9 cellular contexts compared by ENCODE assay signal in the genomic region with DNA sequence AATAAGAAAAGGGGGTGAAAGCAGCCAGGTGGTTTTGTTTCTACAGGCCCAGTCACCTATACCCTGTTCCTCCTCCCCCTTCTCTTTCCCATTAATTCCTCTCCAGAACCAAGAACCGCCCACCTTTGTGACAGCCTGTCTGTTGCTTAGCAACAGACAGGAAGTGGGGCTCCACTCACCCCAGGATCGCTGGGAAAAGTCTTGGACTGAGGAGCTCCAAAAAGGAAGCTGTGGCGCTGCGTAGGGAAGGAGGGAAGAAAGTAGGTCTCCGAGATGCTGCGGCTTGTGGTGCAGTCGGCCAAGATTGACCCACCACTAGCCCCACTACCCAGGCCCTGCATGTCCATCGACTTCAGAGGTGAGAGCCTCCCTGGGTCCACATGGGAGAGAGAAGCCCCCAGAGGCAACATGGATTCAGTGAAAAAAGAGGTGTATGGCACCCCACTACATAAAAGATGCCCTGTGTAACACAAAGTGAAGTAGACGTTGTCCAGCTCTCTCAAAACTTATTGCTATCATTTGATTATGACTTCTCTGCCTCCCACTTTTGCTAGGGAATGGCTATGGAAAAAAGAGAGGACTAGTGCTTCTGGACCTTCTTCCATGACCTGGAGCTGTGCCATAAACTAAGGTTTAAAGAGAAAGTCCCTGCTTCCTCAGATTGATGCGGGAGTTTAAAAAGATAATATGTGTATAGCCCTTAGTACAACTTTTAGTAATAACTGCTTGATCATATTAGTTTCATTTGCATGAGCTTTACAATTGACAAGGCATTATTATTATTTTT. TPM values are rescaled to one million over a fixed set of nuclear protein-coding genes. Genes with fewer than 3 reads are reported as not detected.
DNase-seq lines count a peak whose midpoint lies in the region; ATAC-seq and TF ChIP-seq lines count a peak whose summit lies in the region.
"Had no signal": no experiment of that assay in that cellular context is flagged by ENCODE, and none has a peak within 500 bp of the region (broad histone marks: within the 10 kb centered on the region; RNA-seq: fewer than 3 reads in every experiment).

A gene (plus strand): TSS at position 201 of the 787 bp plus-strand sequence. CDS start 73 bp downstream, at position 274.

- no peak for TF ChIP-seq CTCF in GM20000 (IDR thresholded peaks at IDR 0.05; ENCODE audit: extremely low read depth, missing control alignments)

- H3K4me1 Mint-ChIP-seq in stimulated activated effector memory CD8-positive, alpha-beta T cell treated with anti-CD3 and anti-CD28 coated beads, Interleukin-12 subunit alpha, Interleukin-12 subunit beta, amount 100 ng/mL, for 72 hours = no peaks in the 10 kb centered on the region
- H3K4me1 Mint-ChIP-seq in activated T-cell treated with anti-CD3 and anti-CD28 coated beads, Interleukin-2, amount 50 U/mL, for 72 hours (ENCODE audit: low read depth) = peaks cover 11% of the 10 kb centered on the region

- H3K27ac Mint-ChIP-seq in stimulated activated effector memory CD8-positive, alpha-beta T cell treated with anti-CD3 and anti-CD28 coated beads, Interleukin-12 subunit alpha, Interleukin-12 subunit beta, amount 100 ng/mL, for 72 hours = no peak within 1 kb of the TSS
- no peak within 1 kb of the TSS for H3K27ac Mint-ChIP-seq in activated T-cell treated with anti-CD3 and anti-CD28 coated beads, Interleukin-2, amount 50 U/mL, for 72 hours

- no peaks in the 10 kb centered on the region for H3K9me3 Mint-ChIP-seq in stimulated activated effector memory CD8-positive, alpha-beta T cell treated with anti-CD3 and anti-CD28 coated beads, Interleukin-12 subunit alpha, Interleukin-12 subunit beta, amount 100 ng/mL, for 72 hours
- no peaks in the 10 kb centered on the region for H3K9me3 Mint-ChIP-seq in activated T-cell treated with anti-CD3 and anti-CD28 coated beads, Interleukin-2, amount 50 U/mL, for 72 hours

- ATAC-seq in stimulated activated effector memory CD8-positive, alpha-beta T cell treated with anti-CD3 and anti-CD28 coated beads, Interleukin-12 subunit alpha, Interleukin-12 subunit beta, amount 100 ng/mL, for 72 hours = no peak
- ATAC-seq in activated T-cell treated with anti-CD3 and anti-CD28 coated beads, Interleukin-2, amount 50 U/mL, for 72 hours (replicated peaks in 1 of 2) = no peak

- DNase-seq in A172 (ENCODE audit: low spot score) (peak; percentile 66), HT-29 (ENCODE audit: low spot score) (peak; percentile 30), dermis blood vessel endothelial cell (peak; percentile 17), medulla oblongata (ENCODE audit: extremely low spot score) (peak; percentile 17), GM20000 (ENCODE audit: low spot score) (no peak), D341Med (ENCODE audit: low spot score) (no peak)
- DNase-seq in stimulated activated effector memory CD8-positive, alpha-beta T cell treated with anti-CD3 and anti-CD28 coated beads, Interleukin-12 subunit alpha, Interleukin-12 subunit beta, amount 100 ng/mL, for 72 hours (ENCODE audit: low spot score in 2 of 2) = no peak
- DNase-seq in activated T-cell treated with anti-CD3 and anti-CD28 coated beads, Interleukin-2, amount 50 U/mL, for 72 hours = no peak
- DNase-seq: colonic mucosa had no signal

- H3K4me3 Mint-ChIP-seq in stimulated activated effector memory CD8-positive, alpha-beta T cell treated with anti-CD3 and anti-CD28 coated beads, Interleukin-12 subunit alpha, Interleukin-12 subunit beta, amount 100 ng/mL, for 72 hours = no peak within 1 kb of the TSS
- no peak within 1 kb of the TSS for H3K4me3 Mint-ChIP-seq in activated T-cell treated with anti-CD3 and anti-CD28 coated beads, Interleukin-2, amount 50 U/mL, for 72 hours

- peaks cover 7% of the 10 kb centered on the region for H3K36me3 Mint-ChIP-seq in stimulated activated effector memory CD8-positive, alpha-beta T cell treated with anti-CD3 and anti-CD28 coated beads, Interleukin-12 subunit alpha, Interleukin-12 subunit beta, amount 100 ng/mL, for 72 hours
- H3K36me3 Mint-ChIP-seq in activated T-cell treated with anti-CD3 and anti-CD28 coated beads, Interleukin-2, amount 50 U/mL, for 72 hours (ENCODE audit: insufficient read depth in 2 of 2) = no peaks in the 10 kb centered on the region

- no peaks in the 10 kb centered on the region for H3K27me3 Mint-ChIP-seq in activated T-cell treated with anti-CD3 and anti-CD28 coated beads, Interleukin-2, amount 50 U/mL, for 72 hours (ENCODE audit: low read depth)

RNA-seq across cellular contexts. Expression of the gene that starts here (rescaled TPM):
- total RNA-seq in A172 (2014; rRNA removed; shearing (Covaris generic)) = 0.10 and 0.22 TPM in 2 replicates
- 0.05 TPM in 1 of 2 replicates, not detected in the other for total RNA-seq in HT-29 (2014; rRNA removed; shearing (Covaris generic))
- under 0.01 TPM in 1 of 2 replicates, not detected in the other for total RNA-seq in dermis blood vessel endothelial cell
- not detected for total RNA-seq in activated T-cell treated with anti-CD3 and anti-CD28 coated beads, Interleukin-2, amount 50 U/mL, for 72 hours
- total RNA-seq: colonic mucosa had no signal

Comparison
In these comparisons a context has a peak if more than half of its experiments do, and no peak if none do; other contexts are left out.
1. Peak in DNase-seq in A172; RNA of the gene not detected or under 1 TPM.
2. Peak in DNase-seq in HT-29; RNA of the gene not detected or under 1 TPM.
3. Peak in DNase-seq in dermis blood vessel endothelial cell; RNA of the gene not detected or under 1 TPM.